ENCODE assay signal across 8 cellular contexts in the genomic region with DNA sequence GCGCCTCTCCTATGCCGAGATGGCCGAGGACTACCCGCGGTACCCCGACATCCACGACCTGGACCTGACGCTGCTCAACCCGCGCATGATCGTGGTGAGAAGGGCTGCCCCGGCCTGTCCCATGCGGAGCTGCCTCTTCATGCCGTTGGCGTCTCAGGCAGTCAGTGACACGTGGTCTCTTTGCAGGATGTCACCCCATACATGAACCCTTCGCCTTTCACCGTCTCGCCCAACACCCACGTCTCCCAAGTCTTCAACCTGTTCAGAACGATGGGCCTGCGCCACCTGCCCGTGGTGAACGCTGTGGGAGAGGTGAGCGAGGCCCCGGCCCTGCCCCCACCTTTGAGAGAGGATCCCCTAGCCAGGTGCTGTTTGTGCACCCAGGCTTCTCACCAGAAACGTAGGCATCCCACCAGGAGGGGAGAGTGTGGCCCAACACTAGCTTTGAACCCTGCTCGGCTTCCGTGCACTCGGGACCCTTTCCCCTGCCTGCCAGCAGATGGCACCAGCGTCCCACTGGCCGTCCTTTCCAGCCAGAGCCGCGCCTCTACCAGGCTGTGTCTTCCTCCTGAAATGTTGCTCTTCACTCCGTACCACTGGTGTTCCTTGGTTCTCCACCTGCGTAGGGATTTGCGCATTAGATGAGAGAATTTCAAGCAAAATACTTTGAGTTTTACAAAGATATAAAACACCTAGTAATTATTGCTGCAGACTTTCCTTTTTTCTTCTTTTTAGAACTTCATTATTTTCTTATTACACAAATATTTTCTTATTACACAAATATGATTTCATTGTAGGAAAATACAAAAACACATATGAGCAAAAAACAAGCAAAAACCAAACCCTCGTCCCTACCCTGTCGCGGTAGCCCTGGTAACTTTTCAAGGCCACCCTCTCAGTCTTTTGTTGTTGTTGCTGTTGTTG. TPM values are rescaled to one million over a fixed set of nuclear protein-coding genes. Genes with fewer than 3 reads are reported as not detected.
DNase-seq lines count a peak whose midpoint lies in the region; ATAC-seq and TF ChIP-seq lines count a peak whose summit lies in the region.

No MANE protein-coding gene starts in this region.

- ATAC-seq in left cardiac atrium: peak; percentile 46 to 67
- ATAC-seq in GM21723 (IDR thresholded peaks at IDR 0.05; ENCODE audit: unreplicated experiment): no peak
- no peak for ATAC-seq in HG02840 (IDR thresholded peaks at IDR 0.05; ENCODE audit: low FRiP score, unreplicated experiment)

- no peaks in the 10 kb centered on the region for H3K9me3 ChIP-seq in adipocyte (ENCODE audit: control insufficient read depth, low read length)

- H3K9ac ChIP-seq in adipocyte (ENCODE audit: low read length): no peak overlapping the region

- no peak overlapping the region for H3K4me3 ChIP-seq in NB4 (ENCODE audit: low read depth, low read length)
- H3K4me3 ChIP-seq in adipocyte (ENCODE audit: low read length): no peak overlapping the region

- TF ChIP-seq POLR2A in NB4 (IDR thresholded peaks at IDR 0.05; ENCODE audit: extremely low read depth, insufficient read length): no peak

- intact Hi-C loops in left cardiac atrium (cut with DNase I): loop anchor here (1.0 to 5.0 kb wide), 3 partner anchors 54 to 129 kb away; no protein-coding TSS in a partner anchor

- no peaks in the 10 kb centered on the region for H3K4me1 ChIP-seq in adipocyte (ENCODE audit: control insufficient read depth, insufficient read depth, low read length)

- TF ChIP-seq CTCF in NB4 (IDR thresholded peaks at IDR 0.05; ENCODE audit: low read depth, low read length): peak; percentile 96

- DNase-seq in GM04504 (ENCODE audit: low read depth) (peak; percentile 23), NB4 (ENCODE audit: low read depth) (peak; percentile 68), T-helper 2 cell (peak; percentile 39 to 68 (median 61)), adipocyte (ENCODE audit: low read depth) (peak; percentile 78), left cardiac atrium (peak; percentile 78), retina (peak; percentile 74)

- no peaks in the 10 kb centered on the region for H3K27me3 ChIP-seq in adipocyte (replicated peaks; ENCODE audit: control insufficient read depth, insufficient read depth, low read length)

- peaks cover 98% of the 10 kb centered on the region for H3K36me3 ChIP-seq in adipocyte (ENCODE audit: control insufficient read depth, insufficient read depth, low read length, severe bottlenecking)

RNA-seq across cellular contexts. Expression of a gene that starts 9.0 kb away (rescaled TPM):
- over 10,000 TPM; 22,081 to 58,150 TPM for total RNA-seq in left cardiac atrium

RNA-seq across cellular contexts. Expression of a gene that starts 20.1 kb away (rescaled TPM):
- 1,000 to 10,000 TPM in 1 of 2 donors, 100 to 1,000 TPM in 1; 368 to 4,414 TPM for total RNA-seq in left cardiac atrium

RNA-seq across cellular contexts. Expression of a gene that starts 32.6 kb away (rescaled TPM):
- total RNA-seq in left cardiac atrium: 10 to 100 TPM; 32.1 to 49.0 TPM

RNA-seq across cellular contexts. Expression of a gene that starts 32.8 kb away (rescaled TPM):
- 10 to 100 TPM; 40.1 to 64.3 TPM for total RNA-seq in left cardiac atrium

Comparison
In these comparisons a context has a peak if more than half of its experiments do, and no peak if none do; other contexts are left out.
1. DNase-seq: peak in every context shown above with its lines; median percentile 78 in adipocyte; 78 in left cardiac atrium; 74 in retina; 68 in NB4; 61 in T-helper 2 cell; 23 in GM04504.
2. ATAC-seq: peak in left cardiac atrium (2 of 2); none in GM21723 (single experiment) and HG02840 (single experiment).